In the genomic region with DNA sequence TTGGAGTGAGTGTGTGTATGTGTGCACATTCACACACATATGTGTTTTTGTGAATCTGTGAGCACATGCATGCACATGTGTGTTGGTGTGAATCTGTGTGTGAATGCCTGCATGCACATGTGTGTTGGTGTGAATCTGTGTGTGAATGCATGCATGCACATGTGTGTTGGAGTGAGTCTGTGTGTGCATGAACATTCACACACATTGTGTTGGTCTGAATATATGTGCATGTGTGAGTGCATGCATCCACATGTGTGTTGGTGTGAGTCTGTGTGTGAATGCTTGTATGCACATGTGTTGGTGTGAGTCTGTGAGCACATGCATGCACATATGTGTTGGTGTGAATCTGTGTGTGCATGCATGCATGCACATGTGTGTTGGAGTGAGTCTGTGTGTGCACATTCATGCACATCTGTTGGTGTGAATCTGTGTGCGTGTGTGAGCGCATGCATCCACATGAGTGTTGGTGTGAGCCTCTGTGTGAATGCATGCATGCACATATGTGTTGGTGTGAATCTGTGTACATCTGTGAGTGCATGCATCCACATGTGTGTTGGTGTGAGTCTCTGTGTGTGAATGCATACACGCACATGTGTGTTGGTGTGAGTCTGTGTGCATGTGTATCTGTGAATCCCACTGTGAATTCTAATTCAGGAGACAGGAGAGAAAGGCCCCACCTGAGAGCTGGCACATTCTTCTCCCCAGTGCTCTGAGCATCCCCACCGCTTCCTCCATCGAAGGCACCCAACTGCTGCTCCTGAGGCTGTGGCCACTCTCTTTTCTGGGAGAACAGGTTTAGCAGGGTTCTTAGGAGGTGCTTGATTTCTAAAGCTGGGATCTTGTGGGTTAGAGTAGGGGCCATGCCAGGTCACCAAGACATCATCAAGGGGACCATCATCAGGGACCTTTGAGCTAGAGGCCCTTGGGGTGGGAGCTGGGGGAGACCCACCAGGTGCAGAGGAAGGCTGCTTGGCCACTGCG, we compare ENCODE assay signal across 1 cellular context.
TF ChIP-seq lines count a peak whose summit lies in the region.

No MANE protein-coding gene starts in this region.

TF ChIP-seq in HepG2, 621 proteins besides CTCF, POLR2A, EP300 and RAD21 (continued from another document and continues in another):
- TF ChIP-seq, protein P1, sequence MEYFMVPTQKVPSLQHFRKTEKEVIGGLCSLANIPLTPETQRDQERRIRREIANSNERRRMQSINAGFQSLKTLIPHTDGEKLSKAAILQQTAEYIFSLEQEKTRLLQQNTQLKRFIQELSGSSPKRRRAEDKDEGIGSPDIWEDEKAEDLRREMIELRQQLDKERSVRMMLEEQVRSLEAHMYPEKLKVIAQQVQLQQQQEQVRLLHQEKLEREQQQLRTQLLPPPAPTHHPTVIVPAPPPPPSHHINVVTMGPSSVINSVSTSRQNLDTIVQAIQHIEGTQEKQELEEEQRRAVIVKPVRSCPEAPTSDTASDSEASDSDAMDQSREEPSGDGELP (IDR thresholded peaks at IDR 0.05; ENCODE audit: borderline replicate concordance, low read depth) = no peak
- TF ChIP-seq ZNF746 (CRISPR knock-in tag; IDR thresholded peaks at IDR 0.05) (no peak), ZNF143 (CRISPR knock-in tag; IDR thresholded peaks at IDR 0.05) (no peak), PTBP1 (IDR thresholded peaks at IDR 0.05; ENCODE audit: low read depth, low read length, poor library complexity, severe bottlenecking) (no peak), ZNF598 (CRISPR knock-in tag; IDR thresholded peaks at IDR 0.05; ENCODE audit: borderline replicate concordance) (no peak), MZF1 (CRISPR knock-in tag; IDR thresholded peaks at IDR 0.05; ENCODE audit: borderline replicate concordance) (no peak), ISL2 (CRISPR knock-in tag; IDR thresholded peaks at IDR 0.05) (no peak), ZNF672 (CRISPR knock-in tag; IDR thresholded peaks at IDR 0.05) (0 out of 2 replicates have a peak, but pooled peaks have one; percentile 19), ZNF569 (CRISPR knock-in tag; IDR thresholded peaks at IDR 0.05; ENCODE audit: borderline replicate concordance) (no peak), ZNF136 (CRISPR knock-in tag; IDR thresholded peaks at IDR 0.05; ENCODE audit: low read depth) (no peak), NFE2 (CRISPR knock-in tag; IDR thresholded peaks at IDR 0.05) (no peak), ZNF138 (CRISPR knock-in tag; IDR thresholded peaks at IDR 0.05; ENCODE audit: low read depth) (no peak), GATA4 (IDR thresholded peaks at IDR 0.05; ENCODE audit: borderline replicate concordance, low read depth) (no peak), POLR2AphosphoS2 (IDR thresholded peaks at IDR 0.05; ENCODE audit: low read depth, low read length) (no peak), ESRRA (CRISPR knock-in tag; IDR thresholded peaks at IDR 0.05; ENCODE audit: low read depth) (no peak), ZNF652 (CRISPR knock-in tag; IDR thresholded peaks at IDR 0.05; ENCODE audit: borderline replicate concordance, low read depth) (no peak), REL (CRISPR knock-in tag; conservative IDR thresholded peaks at IDR 0.05) (no peak), ZNF260 (CRISPR knock-in tag; IDR thresholded peaks at IDR 0.05; ENCODE audit: borderline replicate concordance, low read depth) (no peak), ZNF256 (CRISPR knock-in tag; conservative IDR thresholded peaks at IDR 0.05) (no peak), PHF8 (CRISPR knock-in tag; IDR thresholded peaks at IDR 0.05) (no peak), JUNB (CRISPR knock-in tag; IDR thresholded peaks at IDR 0.05; ENCODE audit: borderline replicate concordance) (peak; percentile 16; the same call in 1 of the 2 replicates), GABPB1 (CRISPR knock-in tag; IDR thresholded peaks at IDR 0.05) (no peak), ZNF674 (CRISPR knock-in tag; IDR thresholded peaks at IDR 0.05; ENCODE audit: low read depth) (no peak), RBM22 (optimal IDR thresholded peaks at IDR 0.05; ENCODE audit: low read length) (no peak), EZH2 (conservative IDR thresholded peaks at IDR 0.05; ENCODE audit: low read depth, low read length) (no peak), ZNF430 (CRISPR knock-in tag; IDR thresholded peaks at IDR 0.05) (no peak), ZNF530 (CRISPR knock-in tag; IDR thresholded peaks at IDR 0.05; ENCODE audit: low read depth) (no peak), ZNF768 (CRISPR knock-in tag; IDR thresholded peaks at IDR 0.05) (peak; percentile 32; the same call in 1 of the 2 replicates), SIX1 (CRISPR knock-in tag; IDR thresholded peaks at IDR 0.05; ENCODE audit: borderline replicate concordance) (no peak), ZMYM3 (CRISPR knock-in tag; IDR thresholded peaks at IDR 0.05) (no peak; the same call in 1 of the 2 replicates), MYC (CRISPR knock-in tag; IDR thresholded peaks at IDR 0.05; ENCODE audit: borderline replicate concordance) (peak; percentile 15; the same call in 1 of the 2 replicates), SAFB2 (CRISPR knock-in tag; IDR thresholded peaks at IDR 0.05; ENCODE audit: borderline replicate concordance, low read depth) (no peak), ZNF780A (CRISPR knock-in tag; IDR thresholded peaks at IDR 0.05) (0 out of 2 replicates have a peak, but pooled peaks have one; percentile 27), ZBTB7A (CRISPR knock-in tag; IDR thresholded peaks at IDR 0.05) (0 out of 2 replicates have a peak, but pooled peaks have one; percentile 3)
- TF ChIP-seq, protein P2, sequence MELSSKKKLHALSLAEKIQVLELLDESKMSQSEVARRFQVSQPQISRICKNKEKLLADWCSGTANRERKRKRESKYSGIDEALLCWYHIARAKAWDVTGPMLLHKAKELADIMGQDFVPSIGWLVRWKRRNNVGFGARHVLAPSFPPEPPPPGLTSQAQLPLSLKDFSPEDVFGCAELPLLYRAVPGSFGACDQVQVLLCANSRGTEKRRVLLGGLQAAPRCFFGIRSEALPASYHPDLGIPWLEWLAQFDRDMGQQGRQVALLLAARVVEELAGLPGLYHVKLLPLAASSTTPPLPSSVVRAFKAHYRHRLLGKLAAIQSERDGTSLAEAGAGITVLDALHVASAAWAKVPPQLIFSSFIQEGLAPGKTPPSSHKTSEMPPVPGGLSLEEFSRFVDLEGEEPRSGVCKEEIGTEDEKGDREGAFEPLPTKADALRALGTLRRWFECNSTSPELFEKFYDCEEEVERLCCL (CRISPR knock-in tag; IDR thresholded peaks at IDR 0.05; ENCODE audit: borderline replicate concordance) = no peak
- TF ChIP-seq, protein P3, sequence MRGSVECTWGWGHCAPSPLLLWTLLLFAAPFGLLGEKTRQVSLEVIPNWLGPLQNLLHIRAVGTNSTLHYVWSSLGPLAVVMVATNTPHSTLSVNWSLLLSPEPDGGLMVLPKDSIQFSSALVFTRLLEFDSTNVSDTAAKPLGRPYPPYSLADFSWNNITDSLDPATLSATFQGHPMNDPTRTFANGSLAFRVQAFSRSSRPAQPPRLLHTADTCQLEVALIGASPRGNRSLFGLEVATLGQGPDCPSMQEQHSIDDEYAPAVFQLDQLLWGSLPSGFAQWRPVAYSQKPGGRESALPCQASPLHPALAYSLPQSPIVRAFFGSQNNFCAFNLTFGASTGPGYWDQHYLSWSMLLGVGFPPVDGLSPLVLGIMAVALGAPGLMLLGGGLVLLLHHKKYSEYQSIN (CRISPR knock-in tag; IDR thresholded peaks at IDR 0.05; ENCODE audit: borderline replicate concordance) = no peak
- TF ChIP-seq, protein P4, sequence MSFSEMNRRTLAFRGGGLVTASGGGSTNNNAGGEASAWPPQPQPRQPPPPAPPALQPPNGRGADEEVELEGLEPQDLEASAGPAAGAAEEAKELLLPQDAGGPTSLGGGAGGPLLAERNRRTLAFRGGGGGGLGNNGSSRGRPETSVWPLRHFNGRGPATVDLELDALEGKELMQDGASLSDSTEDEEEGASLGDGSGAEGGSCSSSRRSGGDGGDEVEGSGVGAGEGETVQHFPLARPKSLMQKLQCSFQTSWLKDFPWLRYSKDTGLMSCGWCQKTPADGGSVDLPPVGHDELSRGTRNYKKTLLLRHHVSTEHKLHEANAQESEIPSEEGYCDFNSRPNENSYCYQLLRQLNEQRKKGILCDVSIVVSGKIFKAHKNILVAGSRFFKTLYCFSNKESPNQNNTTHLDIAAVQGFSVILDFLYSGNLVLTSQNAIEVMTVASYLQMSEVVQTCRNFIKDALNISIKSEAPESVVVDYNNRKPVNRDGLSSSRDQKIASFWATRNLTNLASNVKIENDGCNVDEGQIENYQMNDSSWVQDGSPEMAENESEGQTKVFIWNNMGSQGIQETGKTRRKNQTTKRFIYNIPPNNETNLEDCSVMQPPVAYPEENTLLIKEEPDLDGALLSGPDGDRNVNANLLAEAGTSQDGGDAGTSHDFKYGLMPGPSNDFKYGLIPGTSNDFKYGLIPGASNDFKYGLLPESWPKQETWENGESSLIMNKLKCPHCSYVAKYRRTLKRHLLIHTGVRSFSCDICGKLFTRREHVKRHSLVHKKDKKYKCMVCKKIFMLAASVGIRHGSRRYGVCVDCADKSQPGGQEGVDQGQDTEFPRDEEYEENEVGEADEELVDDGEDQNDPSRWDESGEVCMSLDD (CRISPR knock-in tag; IDR thresholded peaks at IDR 0.05; ENCODE audit: borderline replicate concordance) = no peak
- TF ChIP-seq, protein P5, sequence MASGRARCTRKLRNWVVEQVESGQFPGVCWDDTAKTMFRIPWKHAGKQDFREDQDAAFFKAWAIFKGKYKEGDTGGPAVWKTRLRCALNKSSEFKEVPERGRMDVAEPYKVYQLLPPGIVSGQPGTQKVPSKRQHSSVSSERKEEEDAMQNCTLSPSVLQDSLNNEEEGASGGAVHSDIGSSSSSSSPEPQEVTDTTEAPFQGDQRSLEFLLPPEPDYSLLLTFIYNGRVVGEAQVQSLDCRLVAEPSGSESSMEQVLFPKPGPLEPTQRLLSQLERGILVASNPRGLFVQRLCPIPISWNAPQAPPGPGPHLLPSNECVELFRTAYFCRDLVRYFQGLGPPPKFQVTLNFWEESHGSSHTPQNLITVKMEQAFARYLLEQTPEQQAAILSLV (CRISPR knock-in tag; IDR thresholded peaks at IDR 0.05; ENCODE audit: borderline replicate concordance) = 0 out of 2 replicates have a peak, but pooled peaks have one; percentile 50
- TF ChIP-seq, protein P6, sequence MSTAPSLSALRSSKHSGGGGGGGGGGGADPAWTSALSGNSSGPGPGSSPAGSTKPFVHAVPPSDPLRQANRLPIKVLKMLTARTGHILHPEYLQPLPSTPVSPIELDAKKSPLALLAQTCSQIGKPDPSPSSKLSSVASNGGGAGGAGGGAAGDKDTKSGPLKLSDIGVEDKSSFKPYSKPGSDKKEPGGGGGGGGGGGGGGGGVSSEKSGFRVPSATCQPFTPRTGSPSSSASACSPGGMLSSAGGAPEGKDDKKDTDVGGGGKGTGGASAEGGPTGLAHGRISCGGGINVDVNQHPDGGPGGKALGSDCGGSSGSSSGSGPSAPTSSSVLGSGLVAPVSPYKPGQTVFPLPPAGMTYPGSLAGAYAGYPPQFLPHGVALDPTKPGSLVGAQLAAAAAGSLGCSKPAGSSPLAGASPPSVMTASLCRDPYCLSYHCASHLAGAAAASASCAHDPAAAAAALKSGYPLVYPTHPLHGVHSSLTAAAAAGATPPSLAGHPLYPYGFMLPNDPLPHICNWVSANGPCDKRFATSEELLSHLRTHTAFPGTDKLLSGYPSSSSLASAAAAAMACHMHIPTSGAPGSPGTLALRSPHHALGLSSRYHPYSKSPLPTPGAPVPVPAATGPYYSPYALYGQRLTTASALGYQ (CRISPR knock-in tag; IDR thresholded peaks at IDR 0.05) = no peak
- TF ChIP-seq, protein P7, sequence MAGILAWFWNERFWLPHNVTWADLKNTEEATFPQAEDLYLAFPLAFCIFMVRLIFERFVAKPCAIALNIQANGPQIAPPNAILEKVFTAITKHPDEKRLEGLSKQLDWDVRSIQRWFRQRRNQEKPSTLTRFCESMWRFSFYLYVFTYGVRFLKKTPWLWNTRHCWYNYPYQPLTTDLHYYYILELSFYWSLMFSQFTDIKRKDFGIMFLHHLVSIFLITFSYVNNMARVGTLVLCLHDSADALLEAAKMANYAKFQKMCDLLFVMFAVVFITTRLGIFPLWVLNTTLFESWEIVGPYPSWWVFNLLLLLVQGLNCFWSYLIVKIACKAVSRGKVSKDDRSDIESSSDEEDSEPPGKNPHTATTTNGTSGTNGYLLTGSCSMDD (CRISPR knock-in tag; IDR thresholded peaks at IDR 0.05) = no peak
- TF ChIP-seq, protein P8, sequence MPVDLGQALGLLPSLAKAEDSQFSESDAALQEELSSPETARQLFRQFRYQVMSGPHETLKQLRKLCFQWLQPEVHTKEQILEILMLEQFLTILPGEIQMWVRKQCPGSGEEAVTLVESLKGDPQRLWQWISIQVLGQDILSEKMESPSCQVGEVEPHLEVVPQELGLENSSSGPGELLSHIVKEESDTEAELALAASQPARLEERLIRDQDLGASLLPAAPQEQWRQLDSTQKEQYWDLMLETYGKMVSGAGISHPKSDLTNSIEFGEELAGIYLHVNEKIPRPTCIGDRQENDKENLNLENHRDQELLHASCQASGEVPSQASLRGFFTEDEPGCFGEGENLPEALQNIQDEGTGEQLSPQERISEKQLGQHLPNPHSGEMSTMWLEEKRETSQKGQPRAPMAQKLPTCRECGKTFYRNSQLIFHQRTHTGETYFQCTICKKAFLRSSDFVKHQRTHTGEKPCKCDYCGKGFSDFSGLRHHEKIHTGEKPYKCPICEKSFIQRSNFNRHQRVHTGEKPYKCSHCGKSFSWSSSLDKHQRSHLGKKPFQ (CRISPR knock-in tag; IDR thresholded peaks at IDR 0.05; ENCODE audit: insufficient replicate concordance) = peak; percentile 99
- TF ChIP-seq, protein P9, sequence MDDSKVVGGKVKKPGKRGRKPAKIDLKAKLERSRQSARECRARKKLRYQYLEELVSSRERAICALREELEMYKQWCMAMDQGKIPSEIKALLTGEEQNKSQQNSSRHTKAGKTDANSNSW (CRISPR knock-in tag; IDR thresholded peaks at IDR 0.05; ENCODE audit: borderline replicate concordance) = no peak
- TF ChIP-seq, protein P10, sequence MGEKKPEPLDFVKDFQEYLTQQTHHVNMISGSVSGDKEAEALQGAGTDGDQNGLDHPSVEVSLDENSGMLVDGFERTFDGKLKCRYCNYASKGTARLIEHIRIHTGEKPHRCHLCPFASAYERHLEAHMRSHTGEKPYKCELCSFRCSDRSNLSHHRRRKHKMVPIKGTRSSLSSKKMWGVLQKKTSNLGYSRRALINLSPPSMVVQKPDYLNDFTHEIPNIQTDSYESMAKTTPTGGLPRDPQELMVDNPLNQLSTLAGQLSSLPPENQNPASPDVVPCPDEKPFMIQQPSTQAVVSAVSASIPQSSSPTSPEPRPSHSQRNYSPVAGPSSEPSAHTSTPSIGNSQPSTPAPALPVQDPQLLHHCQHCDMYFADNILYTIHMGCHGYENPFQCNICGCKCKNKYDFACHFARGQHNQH (CRISPR knock-in tag; IDR thresholded peaks at IDR 0.05) = no peak
- TF ChIP-seq, protein P11, sequence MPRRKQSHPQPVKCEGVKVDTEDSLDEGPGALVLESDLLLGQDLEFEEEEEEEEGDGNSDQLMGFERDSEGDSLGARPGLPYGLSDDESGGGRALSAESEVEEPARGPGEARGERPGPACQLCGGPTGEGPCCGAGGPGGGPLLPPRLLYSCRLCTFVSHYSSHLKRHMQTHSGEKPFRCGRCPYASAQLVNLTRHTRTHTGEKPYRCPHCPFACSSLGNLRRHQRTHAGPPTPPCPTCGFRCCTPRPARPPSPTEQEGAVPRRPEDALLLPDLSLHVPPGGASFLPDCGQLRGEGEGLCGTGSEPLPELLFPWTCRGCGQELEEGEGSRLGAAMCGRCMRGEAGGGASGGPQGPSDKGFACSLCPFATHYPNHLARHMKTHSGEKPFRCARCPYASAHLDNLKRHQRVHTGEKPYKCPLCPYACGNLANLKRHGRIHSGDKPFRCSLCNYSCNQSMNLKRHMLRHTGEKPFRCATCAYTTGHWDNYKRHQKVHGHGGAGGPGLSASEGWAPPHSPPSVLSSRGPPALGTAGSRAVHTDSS (CRISPR knock-in tag; conservative IDR thresholded peaks at IDR 0.05) = no peak
